19 cellular contexts compared by ENCODE assay signal in genomic region chr9:85112933-85113418, GRCh38.
DNase-seq lines count a peak whose midpoint lies in the region; ATAC-seq and TF ChIP-seq lines count a peak whose summit lies in the region.
"Had no signal": no experiment of that assay in that cellular context is flagged by ENCODE, and none has a peak within 500 bp of the region (broad histone marks: within the 10 kb centered on the region; RNA-seq: fewer than 3 reads in every experiment).

No MANE protein-coding gene starts in this region.

- no peaks in the 10 kb centered on the region for H3K27me3 Mint-ChIP-seq in Caco-2 (ENCODE audit: insufficient read depth, unreplicated experiment)

- peak overlapping the region; percentile 38 for H3K4me3 Mint-ChIP-seq in Caco-2 (ENCODE audit: unreplicated experiment)
- H3K4me3 Mint-ChIP-seq: B cell; CD4-positive, alpha-beta T cell; CD8-positive, alpha-beta T cell had no signal

- TF ChIP-seq CTCF in Caco-2 (IDR thresholded peaks at IDR 0.05; ENCODE audit: insufficient read depth in 1 of 2, low read depth in 1 of 2, low read length in 1 of 2, severe bottlenecking in 1 of 2, unreplicated experiment in 1 of 2) (no peak), hepatocyte (IDR thresholded peaks at IDR 0.05; ENCODE audit: poor library complexity) (no peak), mucosa of descending colon (IDR thresholded peaks at IDR 0.05) (no peak)

- H3K4me2 ChIP-seq in hepatocyte: no peak overlapping the region
- H3K4me2 ChIP-seq: A549; BLaER1 treated with 17β-estradiol and CSF1 and Interleukin-3, amounts not matched to agents 10 nM and 100 nM had no signal

- H3K79me2 ChIP-seq in hepatocyte: no peaks in the 10 kb centered on the region

- H3K9me3 Mint-ChIP-seq in Caco-2 (ENCODE audit: unreplicated experiment): no peaks in the 10 kb centered on the region
- H3K9me3 Mint-ChIP-seq: CD4-positive, alpha-beta T cell; CD8-positive, alpha-beta T cell had no signal

- H3K27ac Mint-ChIP-seq in Caco-2 (ENCODE audit: unreplicated experiment): peak overlapping the region; percentile 23
- H3K27ac Mint-ChIP-seq: B cell; CD4-positive, alpha-beta T cell; CD8-positive, alpha-beta T cell had no signal

- intact Hi-C loops in Caco-2 (cut with micrococcal nuclease; ENCODE audit: unreplicated experiment) (no loop called here), mucosa of descending colon (cut with DNase I, micrococcal nuclease) (no loop called here)

- no peaks in the 10 kb centered on the region for H3K9me3 ChIP-seq in Caco-2
- no peaks in the 10 kb centered on the region for H3K9me3 ChIP-seq in hepatocyte (ENCODE audit: low read depth)
- no peaks in the 10 kb centered on the region for H3K9me3 ChIP-seq in mucosa of descending colon
- H3K9me3 ChIP-seq: A549; BLaER1 treated with 17β-estradiol and CSF1 and Interleukin-3, amounts not matched to agents 10 nM and 100 nM had no signal

- DNase-seq in Caco-2 (peak in 1 of 2 experiments; percentile 1), hepatocyte (ENCODE audit: low spot score) (peak; percentile 15), mucosa of descending colon (no peak), SK-N-DZ (ENCODE audit: low spot score) (no peak)
- DNase-seq: AML-193; CD4-positive, alpha-beta T cell; CD8-positive, alpha-beta T cell; DMS 273 treated with DMSO at 0.1 percent for 48 hours; DMS153; DMS53; DMS79 treated with DMSO at 0.1 percent for 48 hours; GF-D8 had no signal

- CTCF ChIA-PET in Caco-2 (lab: Charles Lee): interaction anchor here (0.7 kb wide), 1 partner anchor 231 kb away, joined by 3 read pairs; no protein-coding TSS in a partner anchor

- H3K36me3 Mint-ChIP-seq in Caco-2 (ENCODE audit: insufficient read depth, unreplicated experiment): no peaks in the 10 kb centered on the region
- H3K36me3 Mint-ChIP-seq: CD8-positive, alpha-beta T cell had no signal

- H3K4me3 ChIP-seq in Caco-2 (ENCODE audit: low read depth, low read length) (no peak overlapping the region), hepatocyte (no peak overlapping the region), mucosa of descending colon (no peak overlapping the region)
- H3K4me3 ChIP-seq: A549; BLaER1 treated with 17β-estradiol and CSF1 and Interleukin-3, amounts not matched to agents 10 nM and 100 nM had no signal

- peak; percentile 51 for ATAC-seq in mucosa of descending colon
- no peak for ATAC-seq in HG03432 (IDR thresholded peaks at IDR 0.05; ENCODE audit: unreplicated experiment)
- no peak for ATAC-seq in GM21786 (IDR thresholded peaks at IDR 0.05; ENCODE audit: unreplicated experiment)
- ATAC-seq: A549; CD8-positive, alpha-beta T cell had no signal

- H4K20me1 ChIP-seq in hepatocyte (ENCODE audit: insufficient read depth, poor library complexity, severe bottlenecking): no peaks in the 10 kb centered on the region
- H4K20me1 ChIP-seq: BLaER1 treated with 17β-estradiol and CSF1 and Interleukin-3, amounts not matched to agents 10 nM and 100 nM had no signal

- H3K36me3 ChIP-seq in Caco-2 (ENCODE audit: control insufficient read depth, insufficient read depth, low read length) (no peaks in the 10 kb centered on the region), hepatocyte (replicated peaks; ENCODE audit: insufficient read depth, low read depth) (no peaks in the 10 kb centered on the region), mucosa of descending colon (ENCODE audit: low read depth) (no peaks in the 10 kb centered on the region)
- H3K36me3 ChIP-seq: BLaER1 treated with 17β-estradiol and CSF1 and Interleukin-3, amounts not matched to agents 10 nM and 100 nM had no signal

- no peaks in the 10 kb centered on the region for H3K27me3 ChIP-seq in Caco-2 (replicated peaks; ENCODE audit: control insufficient read depth, insufficient read depth, low read length)
- H3K27me3 ChIP-seq in hepatocyte: no peaks in the 10 kb centered on the region
- H3K27me3 ChIP-seq: BLaER1 treated with 17β-estradiol and CSF1 and Interleukin-3, amounts not matched to agents 10 nM and 100 nM had no signal

- H3K27ac ChIP-seq in hepatocyte: no peak overlapping the region
- H3K27ac ChIP-seq: 22Rv1; A549; BLaER1 treated with 17β-estradiol and CSF1 and Interleukin-3, amounts not matched to agents 10 nM and 100 nM; C4-2B had no signal

- WGBS in hepatocyte (ENCODE audit: low lambda C conversion rate, missing lambda C conversion rate): 51% methylated on average over 6 of the region's 6 CpGs

- H3K4me1 Mint-ChIP-seq in Caco-2 (ENCODE audit: low read depth, unreplicated experiment): peaks cover 12% of the 10 kb centered on the region
- H3K4me1 Mint-ChIP-seq: B cell had no signal

- no peak overlapping the region for H2AFZ ChIP-seq in hepatocyte

- POLR2A ChIA-PET in Caco-2 (lab: Charles Lee): interaction anchor here (0.5 kb wide), 1 partner anchor 1133 kb away, joined by 3 read pairs; the partner anchor contains the start of gene HNRNPK

- no peaks in the 10 kb centered on the region for H3K9me2 ChIP-seq in hepatocyte (replicated peaks; ENCODE audit: insufficient read depth)

- H3K4me1 ChIP-seq in Caco-2: peaks cover 6% of the 10 kb centered on the region
- no peaks in the 10 kb centered on the region for H3K4me1 ChIP-seq in hepatocyte (ENCODE audit: insufficient read depth)
- H3K4me1 ChIP-seq in mucosa of descending colon (ENCODE audit: low read depth): no peaks in the 10 kb centered on the region
- H3K4me1 ChIP-seq: A549; BLaER1 treated with 17β-estradiol and CSF1 and Interleukin-3, amounts not matched to agents 10 nM and 100 nM had no signal

- no TSS peak for BruUV-seq in Caco-2 (replicated peaks; lab: Mats Ljungman, UMichigan)
